ENCODE assay signal across 13 cellular contexts in the genomic region with DNA sequence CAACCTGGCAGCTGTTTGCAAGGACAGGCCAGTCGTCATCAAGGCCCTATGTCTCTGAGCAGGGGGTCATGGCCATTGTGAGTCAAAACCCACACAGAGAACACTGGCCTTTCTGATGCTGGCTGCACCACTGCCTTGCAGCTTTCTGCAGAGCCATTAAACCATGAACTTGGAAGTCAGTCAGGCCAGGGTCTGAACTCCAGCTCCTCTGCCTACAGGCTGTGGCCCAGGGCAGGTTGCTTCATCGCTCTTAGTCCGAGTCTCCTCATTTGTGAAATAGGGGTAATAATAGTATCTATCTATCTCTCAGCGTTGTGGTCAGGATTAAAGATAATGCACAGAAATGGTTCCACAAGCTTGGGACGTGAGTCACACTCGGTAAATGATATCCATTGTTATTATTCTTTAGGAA. TPM values are rescaled to one million over a fixed set of nuclear protein-coding genes. Genes with fewer than 3 reads are reported as not detected.
DNase-seq lines count a peak whose midpoint lies in the region; TF ChIP-seq lines count a peak whose summit lies in the region.
"Had no signal": no experiment of that assay in that cellular context is flagged by ENCODE, and none has a peak within 500 bp of the region (broad histone marks: within the 10 kb centered on the region; RNA-seq: fewer than 3 reads in every experiment).

No MANE protein-coding gene starts in this region.

- H3K4me1 Mint-ChIP-seq in activated naive CD4-positive, alpha-beta T cell treated with anti-CD3 and anti-CD28 coated beads, Interleukin-2, amount 10 ng/mL, durations not matched to agents 7 days and 5 days: peaks cover 4% of the 10 kb centered on the region

- no peaks in the 10 kb centered on the region for H3K36me3 ChIP-seq in kidney epithelial cell (ENCODE audit: control insufficient read depth, insufficient read depth, low read length)
- H3K36me3 ChIP-seq: ovary had no signal

- no peak overlapping the region for H3K4me3 Mint-ChIP-seq in activated naive CD4-positive, alpha-beta T cell treated with anti-CD3 and anti-CD28 coated beads, Interleukin-2, amount 10 ng/mL, durations not matched to agents 7 days and 5 days
- H3K4me3 Mint-ChIP-seq: CD4-positive, alpha-beta T cell had no signal

- H3K27me3 ChIP-seq in kidney epithelial cell (ENCODE audit: control insufficient read depth, insufficient read depth, low read length): no peaks in the 10 kb centered on the region
- H3K27me3 ChIP-seq: ovary had no signal

- TF ChIP-seq CTCF in astrocyte of the spinal cord (IDR thresholded peaks at IDR 0.05; ENCODE audit: low read depth, low read length): no peak
- no peak for TF ChIP-seq CTCF in kidney epithelial cell (IDR thresholded peaks at IDR 0.05; ENCODE audit: insufficient read depth, low read length, poor library complexity, severe bottlenecking)

- CTCF ChIA-PET in activated naive CD4-positive, alpha-beta T cell treated with anti-CD3 and anti-CD28 coated beads, Interleukin-2, amount 10 ng/mL, durations not matched to agents 7 days and 5 days (lab: Charles Lee): no interaction called here

- H3K27me3 Mint-ChIP-seq in activated naive CD4-positive, alpha-beta T cell treated with anti-CD3 and anti-CD28 coated beads, Interleukin-2, amount 10 ng/mL, durations not matched to agents 7 days and 5 days: no peaks in the 10 kb centered on the region
- H3K27me3 Mint-ChIP-seq: CD4-positive, alpha-beta T cell had no signal

- peaks cover 11% of the 10 kb centered on the region for H3K36me3 Mint-ChIP-seq in activated naive CD4-positive, alpha-beta T cell treated with anti-CD3 and anti-CD28 coated beads, Interleukin-2, amount 10 ng/mL, durations not matched to agents 7 days and 5 days

- H3K4me3 ChIP-seq in astrocyte of the spinal cord (ENCODE audit: low read depth, low read length): no peak overlapping the region
- H3K4me3 ChIP-seq in kidney epithelial cell (ENCODE audit: low read depth, low read length): no peak overlapping the region
- H3K4me3 ChIP-seq: ovary had no signal

- DNase-seq in AG20443 (ENCODE audit: low spot score) (peak; percentile 25), LHCN-M2 (ENCODE audit: low read depth) (peak; percentile 77), astrocyte of the spinal cord (ENCODE audit: low read depth, low spot score) (peak; percentile 84), kidney epithelial cell (ENCODE audit: low read depth) (peak; percentile 71), NCI-H1417 (lab: John Stamatoyannopoulos, UW) (no peak), DMS79 (lab: John Stamatoyannopoulos, UW) (no peak), NCI-H82 treated with DMSO at 0.1 percent for 48 hours (lab: John Stamatoyannopoulos, UW; ENCODE audit: unreplicated experiment) (no peak)
- DNase-seq in activated naive CD4-positive, alpha-beta T cell treated with anti-CD3 and anti-CD28 coated beads, Interleukin-2, amount 10 ng/mL, durations not matched to agents 7 days and 5 days: no peak
- DNase-seq: activated CD4-positive, alpha-beta T cell treated with anti-CD3 and anti-CD28 coated beads, Interleukin-2, amount 50 U/mL, for 1 hour; amygdala; CD4-positive, alpha-beta T cell; Kasumi-1 had no signal

- no peak overlapping the region for H3K27ac Mint-ChIP-seq in activated naive CD4-positive, alpha-beta T cell treated with anti-CD3 and anti-CD28 coated beads, Interleukin-2, amount 10 ng/mL, durations not matched to agents 7 days and 5 days
- H3K27ac Mint-ChIP-seq: CD4-positive, alpha-beta T cell had no signal

- peaks cover 24% of the 10 kb centered on the region for H3K9me3 Mint-ChIP-seq in activated naive CD4-positive, alpha-beta T cell treated with anti-CD3 and anti-CD28 coated beads, Interleukin-2, amount 10 ng/mL, durations not matched to agents 7 days and 5 days

- in situ Hi-C loops in astrocyte of the spinal cord (cut with HindIII; ENCODE audit: low sequenced_read_pairs): no loop called here

RNA-seq across cellular contexts. Expression of a gene that starts 35.8 kb away (rescaled TPM):
- total RNA-seq in LHCN-M2 (2014; rRNA removed) (1.5 and 2.1 TPM in 2 replicates), kidney epithelial cell (5.8 and 7.3 TPM in 2 replicates)
- polyA plus RNA-seq in LHCN-M2 (2012): 5.8 TPM

Comparison
In these comparisons a context has a peak if more than half of its experiments do, and no peak if none do; other contexts are left out.
1. DNase-seq: peak in AG20443 (single experiment), LHCN-M2 (single experiment), astrocyte of the spinal cord (single experiment) and kidney epithelial cell (single experiment); none in activated naive CD4-positive, alpha-beta T cell treated with anti-CD3 and anti-CD28 coated beads, Interleukin-2, amount 10 ng/mL, durations not matched to agents 7 days and 5 days (single experiment), NCI-H1417 (0 of 3), DMS79 (single experiment) and NCI-H82 treated with DMSO at 0.1 percent for 48 hours (single experiment).